In genomic region chr16:67935402-67936123, GRCh38 we compare ENCODE assay signal across 1 cellular context.
A peak's percentile ranks its signal among the peaks of the same experiment; 100 is the strongest.
TF ChIP-seq lines count a peak whose summit lies in the region.

No MANE protein-coding gene starts in this region.

TF ChIP-seq in HepG2, 621 proteins besides CTCF, POLR2A, EP300 and RAD21 (continued from another document):
- no peak for TF ChIP-seq SRSF9 (IDR thresholded peaks at IDR 0.05; ENCODE audit: borderline replicate concordance, insufficient read depth, low read depth, low read length, poor library complexity, severe bottlenecking)
- 0 out of 2 replicates have a peak, but pooled peaks have one; percentile 45 for TF ChIP-seq ZNF569 (CRISPR knock-in tag; IDR thresholded peaks at IDR 0.05; ENCODE audit: borderline replicate concordance)
- TF ChIP-seq ZBTB21 (CRISPR knock-in tag; IDR thresholded peaks at IDR 0.05) = peak; percentile 30; the same call in 1 of the 2 replicates
- TF ChIP-seq TMF1 (CRISPR knock-in tag; IDR thresholded peaks at IDR 0.05; ENCODE audit: low read depth) = peak; percentile 94
- TF ChIP-seq HNF4A (CRISPR knock-in tag; IDR thresholded peaks at IDR 0.05) = peak; percentile 55
- no peak for TF ChIP-seq IKZF4 (CRISPR knock-in tag; IDR thresholded peaks at IDR 0.05; ENCODE audit: borderline replicate concordance, low read depth, not compliant biosample characterization)
- peak; percentile 95 for TF ChIP-seq MNT (IDR thresholded peaks at IDR 0.05)
- TF ChIP-seq SMAD9 (CRISPR knock-in tag; IDR thresholded peaks at IDR 0.05) = no peak
- TF ChIP-seq YEATS4 (CRISPR knock-in tag; IDR thresholded peaks at IDR 0.05; ENCODE audit: borderline replicate concordance) = peak; percentile 96
- TF ChIP-seq SAFB2 (CRISPR knock-in tag; IDR thresholded peaks at IDR 0.05; ENCODE audit: borderline replicate concordance, low read depth) = no peak; the same call in 1 of the 2 replicates
- TF ChIP-seq CSRNP2 (CRISPR knock-in tag; conservative IDR thresholded peaks at IDR 0.05; ENCODE audit: low read depth) = no peak; the same call in 1 of the 2 replicates
- no peak for TF ChIP-seq ZNF207 (IDR thresholded peaks at IDR 0.05; ENCODE audit: borderline replicate concordance)
- 0 out of 2 replicates have a peak, but pooled peaks have one; percentile 26 for TF ChIP-seq NFAT5 (CRISPR knock-in tag; IDR thresholded peaks at IDR 0.05)
- TF ChIP-seq GZF1 (CRISPR knock-in tag; IDR thresholded peaks at IDR 0.05) = no peak
